8 cellular contexts compared by ENCODE assay signal in the genomic region with DNA sequence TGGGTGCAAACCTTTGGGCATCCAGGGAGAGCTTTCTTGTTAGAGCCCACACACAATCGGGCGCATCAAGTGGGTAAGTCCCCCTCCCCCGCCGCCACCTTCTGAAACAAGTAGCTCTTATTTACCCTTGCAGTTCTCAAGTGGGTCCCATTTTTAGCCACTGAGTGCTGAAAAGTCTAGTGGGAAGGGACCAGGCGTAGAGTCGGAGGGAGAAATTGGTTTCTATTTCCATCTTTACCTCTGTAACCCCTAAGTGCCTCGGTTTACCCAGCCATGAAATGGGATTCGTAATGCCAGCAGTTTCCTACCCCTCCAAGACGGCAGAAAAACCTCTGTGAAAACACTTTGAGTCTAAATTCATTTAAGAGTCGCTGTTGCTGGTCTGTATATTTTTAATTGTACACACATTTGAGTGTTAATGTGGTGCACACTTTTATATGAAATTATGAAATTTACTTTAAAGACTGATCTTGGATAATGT. TPM values are rescaled to one million over a fixed set of nuclear protein-coding genes. Genes with fewer than 3 reads are reported as not detected.
A peak's percentile ranks its signal among the peaks of the same experiment; 100 is the strongest.
DNase-seq lines count a peak whose midpoint lies in the region; ATAC-seq, FAIRE-seq and TF ChIP-seq lines count a peak whose summit lies in the region.

No MANE protein-coding gene starts in this region.

- H2BK20ac ChIP-seq in IMR-90 (ENCODE audit: low read depth, low read length), result no peak overlapping the region

- H4K8ac ChIP-seq in IMR-90 (ENCODE audit: low read depth in 2 of 2, low read length in 2 of 2), result no peak overlapping the region

- TF ChIP-seq RAD21 in IMR-90 (IDR thresholded peaks at IDR 0.05; ENCODE audit: low read length) (no peak), K562 (CRISPR knock-in tag; conservative IDR thresholded peaks at IDR 0.05 in 1 of 2, IDR thresholded peaks at IDR 0.05 in 1 of 2) (no peak)

- no peaks in the 10 kb centered on the region for H3K79me1 ChIP-seq in IMR-90 (ENCODE audit: low read depth in 1 of 2, low read length in 2 of 2)

- no peak overlapping the region for H4K91ac ChIP-seq in IMR-90 (ENCODE audit: insufficient read depth, low read depth, low read length)

- peaks cover 4% of the 10 kb centered on the region; the same call in 1 of the 2 replicates for H3K9me1 ChIP-seq in IMR-90 (ENCODE audit: insufficient read depth, low read length)
- H3K9me1 ChIP-seq in K562 (ENCODE audit: control insufficient read depth, insufficient read depth, low read length), result no peaks in the 10 kb centered on the region

- H3K27ac ChIP-seq in C4-2B (peak overlapping the region; percentile 64), IMR-90 (ENCODE audit: insufficient read depth, low read length) (no peak overlapping the region), K562 (ENCODE audit: extremely low read depth, low read depth, low read length) (peak overlapping the region; percentile 81), left lung (peak overlapping the region; percentile 67 to 85), stomach smooth muscle (ENCODE audit: low read length) (peak overlapping the region; percentile 37)

- H4K5ac ChIP-seq in IMR-90 (ENCODE audit: low read depth, low read length), result no peak overlapping the region

- no peak for ATAC-seq in IMR-90 (ENCODE audit: low read depth)
- ATAC-seq in K562, result no peak
- ATAC-seq in left lung, result peak; percentile 39
- no peak for ATAC-seq in GM21576 (IDR thresholded peaks at IDR 0.05; ENCODE audit: unreplicated experiment)

- H4K20me1 ChIP-seq in IMR-90 (ENCODE audit: insufficient read depth, low read length) (no peaks in the 10 kb centered on the region), K562 (replicated peaks; ENCODE audit: control insufficient read depth, insufficient read depth, low read length) (no peaks in the 10 kb centered on the region; the same call in 1 of the 2 replicates)

- DNase-seq in IMR-90, result no peak
- peak in 2 of 4 experiments; percentile 31 to 50 for DNase-seq in K562 (ENCODE audit: extremely low read depth in 1 of 4, low spot score in 3 of 4)
- peak in 1 of 2 donors; percentile 57 for DNase-seq in left lung
- no peak for DNase-seq in kidney glomerular epithelial cell (lab: John Stamatoyannopoulos, UW)
- DNase-seq in activated gamma-delta T cell treated with Interleukin-2 at 50 U/mL for 16 hours, result no peak

- peaks cover 63% of the 10 kb centered on the region for H3K79me2 ChIP-seq in K562 (ENCODE audit: control insufficient read depth, insufficient read depth, low read length)

- H2AFZ ChIP-seq in IMR-90 (replicated peaks; ENCODE audit: low read length, poor library complexity) (peak overlapping the region; percentile 21), K562 (ENCODE audit: low read depth, low read length) (peak overlapping the region; percentile 95)

- peak overlapping the region; percentile 87 for H3K4me2 ChIP-seq in IMR-90 (ENCODE audit: low read depth, low read length)
- peak overlapping the region; percentile 87 for H3K4me2 ChIP-seq in K562 (ENCODE audit: insufficient read depth, low read length)

- TF ChIP-seq EP300 in K562 (IDR thresholded peaks at IDR 0.05; ENCODE audit: low read length), result no peak

- H3K9ac ChIP-seq in IMR-90 (ENCODE audit: low read depth, low read length) (peak overlapping the region; percentile 16; the same call in 1 of the 2 replicates), K562 (ENCODE audit: insufficient read depth in 1 of 2, low read depth in 2 of 2, low read length in 2 of 2) (peak overlapping the region; percentile 84 to 91), stomach smooth muscle (ENCODE audit: low read length in 2 of 2) (peak overlapping the region; percentile 72 to 73)

- H2AK9ac ChIP-seq in IMR-90 (replicated peaks; ENCODE audit: low read depth, low read length, poor library complexity), result peak overlapping the region; percentile 33

- no peak for TF ChIP-seq CTCF in C4-2B (conservative IDR thresholded peaks at IDR 0.05)
- TF ChIP-seq CTCF in IMR-90 (conservative IDR thresholded peaks at IDR 0.05; ENCODE audit: low read depth, low read length), result no peak
- TF ChIP-seq CTCF in K562 (IDR thresholded peaks at IDR 0.05 in 2 of 3, conservative IDR thresholded peaks at IDR 0.05 in 1 of 3; ENCODE audit: insufficient read depth in 2 of 3, low read depth in 1 of 3, low read length in 3 of 3), result no peak
- TF ChIP-seq CTCF in left lung (IDR thresholded peaks at IDR 0.05), result no peak

- H3K36me3 ChIP-seq in IMR-90 (ENCODE audit: control insufficient read depth, insufficient read depth, low read length), result no peaks in the 10 kb centered on the region
- H3K36me3 ChIP-seq in K562 (ENCODE audit: control insufficient read depth, insufficient read depth, low read length), result peaks cover 2% of the 10 kb centered on the region; the same call in 1 of the 3 replicates
- no peaks in the 10 kb centered on the region for H3K36me3 ChIP-seq in left lung
- no peaks in the 10 kb centered on the region for H3K36me3 ChIP-seq in stomach smooth muscle (ENCODE audit: control insufficient read depth in 2 of 2, insufficient read depth in 2 of 2, low read length in 2 of 2)

- no peak overlapping the region for H2BK15ac ChIP-seq in IMR-90 (ENCODE audit: low read depth, low read length)

- no peak for TF ChIP-seq POLR2A in IMR-90 (IDR thresholded peaks at IDR 0.05; ENCODE audit: low read depth, low read length)
- TF ChIP-seq POLR2A in K562 (conservative IDR thresholded peaks at IDR 0.05), result no peak

- H3K9me3 ChIP-seq in IMR-90 (ENCODE audit: control insufficient read depth, insufficient read depth, low read length), result no peaks in the 10 kb centered on the region
- H3K9me3 ChIP-seq in K562 (replicated peaks; ENCODE audit: control insufficient read depth, insufficient read depth, low read depth, low read length), result no peaks in the 10 kb centered on the region
- no peaks in the 10 kb centered on the region for H3K9me3 ChIP-seq in left lung
- H3K9me3 ChIP-seq in stomach smooth muscle (ENCODE audit: control insufficient read depth in 2 of 2, low read length in 2 of 2), result no peaks in the 10 kb centered on the region

- no peak overlapping the region for H3K56ac ChIP-seq in IMR-90 (ENCODE audit: extremely low read depth, insufficient read depth, low read length)

- no CpG with 5 or more reads among the region's 10 CpGs for WGBS in IMR-90 (ENCODE audit: extremely low coverage in 2 of 2, insufficient read length in 1 of 2), 2 experiments
- 3% methylated on average over 10 of the region's 10 CpGs for WGBS in K562 (ENCODE audit: insufficient coverage, low coverage, missing lambda C conversion rate)

- H2AK5ac ChIP-seq in IMR-90 (ENCODE audit: low read depth, low read length), result no peak overlapping the region

- dilution Hi-C loops in IMR-90 (cut with HindIII; ENCODE audit: low sequenced_read_pairs, unreplicated experiment), result no loop called here

- H3K4me1 ChIP-seq in IMR-90 (ENCODE audit: control insufficient read depth, insufficient read depth, low read length) (no peaks in the 10 kb centered on the region), K562 (replicated peaks in 1 of 2; ENCODE audit: control insufficient read depth in 2 of 2, insufficient read depth in 2 of 2, low read length in 2 of 2) (peaks cover 21 to 46% of the 10 kb centered on the region in 2 experiments; a peak in 4 of 5 replicates), left lung (peaks cover 0 to 16% of the 10 kb centered on the region in 2 donors), stomach smooth muscle (ENCODE audit: control insufficient read depth, insufficient read depth, low read length) (peaks cover 8% of the 10 kb centered on the region)

- H2BK5ac ChIP-seq in IMR-90 (ENCODE audit: low read depth, low read length, poor library complexity, severe bottlenecking), result no peak overlapping the region

- H3K23ac ChIP-seq in IMR-90 (ENCODE audit: low read depth, low read length), result no peak overlapping the region

- no peak overlapping the region for H2BK120ac ChIP-seq in IMR-90 (ENCODE audit: low read depth, low read length)

- in situ Hi-C loops in IMR-90 (cut with MboI; ENCODE audit: low sequenced_read_pairs), result no loop called here
- in situ Hi-C loops in K562 (cut with MboI), result loop anchor here (5.0 kb wide), 1 partner anchor 36 kb away; no protein-coding TSS in a partner anchor

- no peak for FAIRE-seq in K562 (lab: Jason Lieb, UNC)

- POLR2A ChIA-PET in IMR-90 (lab: Charles Lee; ENCODE audit: unreplicated experiment) (no interaction called here), K562 (lab: Yijun Ruan, JAX) (interaction anchor here (0.8 to 3.1 kb wide), 7 partner anchors 11 to 116 kb away, joined by 3 to 26 read pairs (median 4); a partner anchor contains a TSS)

- no TSS peak for BruUV-seq in IMR-90 (replicated peaks; lab: Mats Ljungman, UMichigan)
- BruUV-seq in K562 (replicated peaks; lab: Mats Ljungman, UMichigan), result no TSS peak

- intact Hi-C loops in IMR-90 (cut with micrococcal nuclease), result no loop called here
- intact Hi-C loops in K562 (cut with micrococcal nuclease), result no loop called here
- intact Hi-C loops in left lung (cut with DNase I), result no loop called here

- H3K4ac ChIP-seq in IMR-90 (ENCODE audit: low read depth, low read length), result no peak overlapping the region

- CTCF ChIA-PET in IMR-90 (lab: Yijun Ruan, JAX) (interaction anchor here (1.3 to 1.6 kb wide), 2 partner anchors 38 to 115 kb away, joined by 3 to 7 read pairs; a partner anchor contains a TSS), K562 (lab: Yijun Ruan, JAX; ENCODE audit: low intra/inter-chr PET ratio) (no interaction called here)

- no peak overlapping the region for H3K18ac ChIP-seq in IMR-90 (ENCODE audit: low read depth, low read length)

- no peak overlapping the region for H3K14ac ChIP-seq in IMR-90 (replicated peaks; ENCODE audit: low read depth, low read length)

- H3K27me3 ChIP-seq in IMR-90 (ENCODE audit: control insufficient read depth, insufficient read depth, low read length), result peaks cover 32% of the 10 kb centered on the region
- H3K27me3 ChIP-seq in K562 (ENCODE audit: control insufficient read depth in 2 of 2, insufficient read depth in 2 of 2, low read length in 2 of 2), result no peaks in the 10 kb centered on the region
- peaks cover 0 to 67% of the 10 kb centered on the region in 2 donors for H3K27me3 ChIP-seq in left lung
- H3K27me3 ChIP-seq in stomach smooth muscle (ENCODE audit: control insufficient read depth in 1 of 2, insufficient read depth in 2 of 2, low read length in 2 of 2), result no peaks in the 10 kb centered on the region

- H3K4me3 ChIP-seq in IMR-90 (ENCODE audit: insufficient read depth, low read depth, low read length), result peak overlapping the region; percentile 66
- peak overlapping the region; percentile 83 for H3K4me3 ChIP-seq in K562
- peak overlapping the region; percentile 48 to 60 for H3K4me3 ChIP-seq in left lung
- peak overlapping the region; percentile 87 for H3K4me3 ChIP-seq in stomach smooth muscle (ENCODE audit: low read length in 2 of 2)

RNA-seq across cellular contexts. Expression of a gene that starts 0.9 kb away (rescaled TPM):
- total RNA-seq in IMR-90 (2012; rRNA removed) (0.36 and 0.83 TPM in 2 replicates), K562 (2014; rRNA removed) (7.6 and 10.3 TPM in 2 replicates), K562 (2014; rRNA removed; fragmentation: Illumina TruSeq; extraction: Trizol) (19.8 and 23.6 TPM in 2 replicates), K562 (2015; rRNA removed; fragmentation: Illumina TruSeq; extraction: Trizol) (6.8 and 7.5 TPM in 2 replicates), K562 (2021) (13.9 and 16.5 TPM in 2 replicates), left lung (10 to 100 TPM; 14.7 to 21.3 TPM)
- polyA plus RNA-seq in IMR-90 (2012; rRNA removed) (0.16 and 0.22 TPM in 2 replicates), K562 (2011; rRNA removed) (9.6 and 16.6 TPM in 2 replicates), K562 (2014; fragmentation: Illumina TruSeq; extraction: Trizol) (8.4 and 10.9 TPM in 2 replicates), K562 (2014; fragmentation: Nextera tagmentation; extraction: Ambion mirVana) (1 to 10 TPM; 3.5 to 5.0 TPM), K562 (2014; rRNA removed) (6.5 and 6.6 TPM in 2 replicates)
- 0.03 and 0.04 TPM in 2 replicates for polyA plus RNA-seq in IMR-90 (2012; cell fraction: cytosol; rRNA removed)
- polyA plus RNA-seq in IMR-90 (2012; cell fraction: nucleus; rRNA removed; ENCODE audit: low replicate concordance), result 0.01 and 0.14 TPM in 2 replicates
- 10.7 and 22.5 TPM in 2 replicates for total RNA-seq in K562 (2011; cell fraction: chromatin; rRNA removed; ENCODE audit: low replicate concordance)
- 7.2 and 9.1 TPM in 2 replicates for total RNA-seq in K562 (2011; cell fraction: nucleolus; rRNA removed)
- 20.7 and 39.0 TPM in 2 replicates for total RNA-seq in K562 (2011; cell fraction: nucleoplasm; rRNA removed)
- polyA plus RNA-seq in K562 (2011; cell fraction: cytosol; rRNA removed), result 2.2 and 4.5 TPM in 2 replicates
- 2.3 and 2.7 TPM in 2 replicates for polyA plus RNA-seq in K562 (2011; cell fraction: nucleus; rRNA removed)
- polyA plus RNA-seq in K562 (2012), result 5.0 and 5.7 TPM in 2 replicates
- 26.5 and 41.8 TPM in 2 replicates for polyA minus RNA-seq in K562 (2011; rRNA and poly(A)+ RNA removed)
- polyA minus RNA-seq in K562 (2011; cell fraction: cytosol; rRNA and poly(A)+ RNA removed), result 8.3 and 10.7 TPM in 2 replicates
- polyA minus RNA-seq in K562 (2011; cell fraction: nucleus; rRNA and poly(A)+ RNA removed), result 3.1 and 4.1 TPM in 2 replicates

RNA-seq across cellular contexts. Expression of a gene that starts 45.3 kb away (rescaled TPM):
- total RNA-seq in IMR-90 (2012; rRNA removed), result 1.4 and 2.0 TPM in 2 replicates
- polyA plus RNA-seq in IMR-90 (2012; rRNA removed), result 1.6 and 1.7 TPM in 2 replicates
- polyA plus RNA-seq in IMR-90 (2012; cell fraction: cytosol; rRNA removed), result 1.2 and 2.0 TPM in 2 replicates
- 0.60 and 0.75 TPM in 2 replicates for polyA plus RNA-seq in IMR-90 (2012; cell fraction: nucleus; rRNA removed; ENCODE audit: low replicate concordance)
- total RNA-seq in K562 (2011; cell fraction: chromatin; rRNA removed; ENCODE audit: low replicate concordance), result 1.6 and 2.1 TPM in 2 replicates
- total RNA-seq in K562 (2011; cell fraction: nucleolus; rRNA removed), result 1.2 and 3.7 TPM in 2 replicates
- total RNA-seq in K562 (2011; cell fraction: nucleoplasm; rRNA removed), result 3.2 and 4.2 TPM in 2 replicates
- 1.8 and 2.8 TPM in 2 replicates for total RNA-seq in K562 (2014; rRNA removed)
- total RNA-seq in K562 (2014; rRNA removed; fragmentation: Illumina TruSeq; extraction: Trizol), result 3.9 and 6.8 TPM in 2 replicates
- 2.6 and 3.3 TPM in 2 replicates for total RNA-seq in K562 (2015; rRNA removed; fragmentation: Illumina TruSeq; extraction: Trizol)
- 6.1 and 8.6 TPM in 2 replicates for total RNA-seq in K562 (2021)
- polyA plus RNA-seq in K562 (2011; rRNA removed), result 2.8 and 2.9 TPM in 2 replicates
- 1.3 and 2.0 TPM in 2 replicates for polyA plus RNA-seq in K562 (2011; cell fraction: cytosol; rRNA removed)
- polyA plus RNA-seq in K562 (2011; cell fraction: nucleus; rRNA removed), result 0.94 and 1.3 TPM in 2 replicates
- 3.3 and 4.6 TPM in 2 replicates for polyA plus RNA-seq in K562 (2012)
- polyA plus RNA-seq in K562 (2014; fragmentation: Illumina TruSeq; extraction: Trizol), result 4.7 and 4.9 TPM in 2 replicates
- polyA plus RNA-seq in K562 (2014; fragmentation: Nextera tagmentation; extraction: Ambion mirVana), result 10 to 100 TPM; 14.9 to 16.2 TPM
- polyA plus RNA-seq in K562 (2014; rRNA removed), result 2.2 and 2.8 TPM in 2 replicates
- polyA minus RNA-seq in K562 (2011; rRNA and poly(A)+ RNA removed), result 1.6 and 2.0 TPM in 2 replicates
- 1.4 and 12.8 TPM in 2 replicates for polyA minus RNA-seq in K562 (2011; cell fraction: cytosol; rRNA and poly(A)+ RNA removed)
- polyA minus RNA-seq in K562 (2011; cell fraction: nucleus; rRNA and poly(A)+ RNA removed), result 1.5 and 4.4 TPM in 2 replicates
- total RNA-seq in left lung, result 1 to 10 TPM; 5.1 to 7.9 TPM

Comparison
In these comparisons a context has a peak if more than half of its experiments do, and no peak if none do; other contexts are left out.
1. H3K9ac ChIP-seq: peak in every context shown above with its lines; median percentile 88 in K562; 72 in stomach smooth muscle; 16 in IMR-90.